1 cellular context compared by ENCODE assay signal in genomic region chr7:50565977-50566376, GRCh38.
TF ChIP-seq lines count a peak whose summit lies in the region.

No MANE protein-coding gene starts in this region.

TF ChIP-seq in HepG2, 621 proteins besides CTCF, POLR2A, EP300 and RAD21 (continued from another document):
- TF ChIP-seq ZNF280D (CRISPR knock-in tag; IDR thresholded peaks at IDR 0.05) (no peak), CAMTA2 (CRISPR knock-in tag; IDR thresholded peaks at IDR 0.05; ENCODE audit: borderline replicate concordance) (no peak), ATF6 (CRISPR knock-in tag; conservative IDR thresholded peaks at IDR 0.05) (no peak), RARA (CRISPR knock-in tag; IDR thresholded peaks at IDR 0.05) (no peak), ZNF18 (CRISPR knock-in tag; IDR thresholded peaks at IDR 0.05; ENCODE audit: insufficient replicate concordance) (no peak), POLR2AphosphoS2 (IDR thresholded peaks at IDR 0.05; ENCODE audit: low read depth, low read length) (no peak), ZNF615 (CRISPR knock-in tag; IDR thresholded peaks at IDR 0.05; ENCODE audit: borderline replicate concordance) (no peak), MIXL1 (CRISPR knock-in tag; IDR thresholded peaks at IDR 0.05) (no peak), ZNF101 (CRISPR knock-in tag; IDR thresholded peaks at IDR 0.05; ENCODE audit: borderline replicate concordance, low read depth) (no peak), ZIK1 (CRISPR knock-in tag; IDR thresholded peaks at IDR 0.05; ENCODE audit: borderline replicate concordance, low read depth) (no peak), FOXC1 (CRISPR knock-in tag; IDR thresholded peaks at IDR 0.05; ENCODE audit: borderline replicate concordance) (no peak)
